Comparison of ENCODE assay signal across 8 cellular contexts in the genomic region with DNA sequence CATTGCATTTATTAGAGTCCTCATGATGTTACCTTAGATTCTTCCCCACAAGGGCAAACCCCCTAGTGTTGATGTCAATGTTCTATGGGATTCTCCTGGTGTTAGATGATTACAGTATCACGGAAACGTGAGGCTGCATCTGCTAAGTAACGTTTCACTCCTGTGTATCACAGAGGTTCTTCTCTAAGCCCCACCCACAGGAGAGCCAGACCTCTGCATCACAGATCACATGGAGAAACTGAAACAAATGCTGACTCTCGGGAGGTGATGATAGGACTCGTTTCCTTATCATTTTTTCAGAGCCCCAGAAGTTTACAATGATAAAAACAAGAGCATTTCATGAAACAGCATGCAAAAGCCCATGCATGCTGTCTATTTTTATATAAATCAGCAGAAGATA.
DNase-seq lines count a peak whose midpoint lies in the region; ATAC-seq and TF ChIP-seq lines count a peak whose summit lies in the region.

No MANE protein-coding gene starts in this region.

- ATAC-seq in HG03103 (IDR thresholded peaks at IDR 0.05; ENCODE audit: low read depth, unreplicated experiment) (peak; percentile 76), natural killer cell (peak; percentile 92 to 98 (median 96))

- H3K36me3 Mint-ChIP-seq in natural killer cell = no peaks in the 10 kb centered on the region

- H3K9me3 Mint-ChIP-seq in natural killer cell = peaks cover 0 to 4% of the 10 kb centered on the region in 2 donors

- TF ChIP-seq CTCF in natural killer cell (IDR thresholded peaks at IDR 0.05) (no peak), GM10266 (IDR thresholded peaks at IDR 0.05; ENCODE audit: control insufficient read depth, insufficient read depth, low read depth, missing control alignments) (no peak)

- H3K4me3 Mint-ChIP-seq in natural killer cell = peak overlapping the region; percentile 96

- peak overlapping the region; percentile 92 for H3K27ac Mint-ChIP-seq in natural killer cell

- peak; percentile 6 for DNase-seq in activated T-cell treated with anti-CD3 and anti-CD28 coated beads for 1 hour (ENCODE audit: low read depth)
- DNase-seq in activated T-cell treated with anti-CD3 and anti-CD28 coated beads, Interleukin-2, amount 50 U/mL, for 1 hour = no peak
- DNase-seq in activated CD4-positive, alpha-beta T cell treated with anti-CD3 and anti-CD28 coated beads for 48 hours = peak; percentile 67
- DNase-seq in natural killer cell = no peak
- no peak for DNase-seq in mesenteric fat pad (ENCODE audit: low spot score)
- DNase-seq in GM10266 (ENCODE audit: extremely low spot score) = no peak
- DNase-seq in SKM-1 (lab: John Stamatoyannopoulos, UW; ENCODE audit: unreplicated experiment) = no peak

- intact Hi-C loops in natural killer cell (cut with micrococcal nuclease) = no loop called here

- H3K27me3 Mint-ChIP-seq in natural killer cell (ENCODE audit: low read depth in 2 of 2) = peaks cover 6 to 14% of the 10 kb centered on the region in 2 donors

- H3K4me1 Mint-ChIP-seq in natural killer cell = peaks cover 29 to 34% of the 10 kb centered on the region in 2 donors

Comparison
In these comparisons a context has a peak if more than half of its experiments do, and no peak if none do; other contexts are left out.
1. DNase-seq: peak in activated T-cell treated with anti-CD3 and anti-CD28 coated beads for 1 hour (single experiment) and activated CD4-positive, alpha-beta T cell treated with anti-CD3 and anti-CD28 coated beads for 48 hours (single experiment); none in activated T-cell treated with anti-CD3 and anti-CD28 coated beads, Interleukin-2, amount 50 U/mL, for 1 hour (single experiment), natural killer cell (single experiment), mesenteric fat pad (single experiment), GM10266 (single experiment) and SKM-1 (single experiment).